ENCODE assay signal across 12 cellular contexts in the genomic region with DNA sequence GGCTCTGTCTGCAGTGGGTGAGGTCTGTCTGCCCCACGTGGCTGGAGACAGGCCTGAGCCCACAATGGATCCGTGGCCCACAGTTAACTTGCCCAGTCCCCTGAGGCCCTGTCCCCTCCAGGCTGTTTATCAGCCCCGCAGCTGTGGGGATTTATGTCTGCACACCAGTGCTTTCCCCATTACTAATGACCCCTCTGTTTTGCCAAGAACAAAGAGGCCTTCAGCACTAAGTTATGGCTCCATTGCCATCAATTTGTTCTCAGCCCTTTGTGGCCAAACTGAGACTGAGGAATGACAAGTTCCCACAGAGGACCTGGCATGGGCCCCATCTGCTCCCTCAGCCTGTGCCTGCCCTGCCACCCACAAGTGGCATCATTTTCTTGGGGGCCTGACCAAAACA.
"Had no signal": no experiment of that assay in that cellular context is flagged by ENCODE, and none has a peak within 500 bp of the region (broad histone marks: within the 10 kb centered on the region; RNA-seq: fewer than 3 reads in every experiment).

No MANE protein-coding gene starts in this region.

- H3K4me1 ChIP-seq: ascending aorta, breast epithelium, SJSA1 had no signal

- H3K9me3 ChIP-seq: ascending aorta, breast epithelium, gastroesophageal sphincter, ovary, SJSA1 had no signal

- H3K27ac ChIP-seq: ascending aorta, breast epithelium, gastroesophageal sphincter, ovary, SJSA1 had no signal

- ATAC-seq: gastroesophageal sphincter; stimulated activated memory B cell treated with anti-CD40 and anti-IgM and Interleukin-4, amounts not matched to agents 10 μg/mL and 1 μg/mL and 100 μg/mL, for 72 hours had no signal

- H3K4me3 ChIP-seq: ascending aorta, breast epithelium, gastroesophageal sphincter, ovary, SJSA1 had no signal

- H3K27me3 ChIP-seq: ascending aorta, breast epithelium, gastroesophageal sphincter, ovary, SJSA1 had no signal

- H3K36me3 ChIP-seq: ascending aorta, breast epithelium, gastroesophageal sphincter, ovary, SJSA1 had no signal

- DNase-seq: activated CD4-positive, alpha-beta T cell treated with anti-CD3 and anti-CD28 coated beads, Interleukin-2, amount 50 U/mL, for 1 hour; activated CD8-positive, alpha-beta memory T cell treated with anti-CD3 and anti-CD28 coated beads for 24 hours; activated naive CD4-positive, alpha-beta T cell; activated naive CD8-positive, alpha-beta T cell treated with anti-CD3 and anti-CD28 coated beads, Interleukin-2, amount 10 ng/mL, durations not matched to agents 7 days and 5 days; ovary; retina; SW 1271 had no signal
